ENCODE assay signal across 23 cellular contexts in the genomic region with DNA sequence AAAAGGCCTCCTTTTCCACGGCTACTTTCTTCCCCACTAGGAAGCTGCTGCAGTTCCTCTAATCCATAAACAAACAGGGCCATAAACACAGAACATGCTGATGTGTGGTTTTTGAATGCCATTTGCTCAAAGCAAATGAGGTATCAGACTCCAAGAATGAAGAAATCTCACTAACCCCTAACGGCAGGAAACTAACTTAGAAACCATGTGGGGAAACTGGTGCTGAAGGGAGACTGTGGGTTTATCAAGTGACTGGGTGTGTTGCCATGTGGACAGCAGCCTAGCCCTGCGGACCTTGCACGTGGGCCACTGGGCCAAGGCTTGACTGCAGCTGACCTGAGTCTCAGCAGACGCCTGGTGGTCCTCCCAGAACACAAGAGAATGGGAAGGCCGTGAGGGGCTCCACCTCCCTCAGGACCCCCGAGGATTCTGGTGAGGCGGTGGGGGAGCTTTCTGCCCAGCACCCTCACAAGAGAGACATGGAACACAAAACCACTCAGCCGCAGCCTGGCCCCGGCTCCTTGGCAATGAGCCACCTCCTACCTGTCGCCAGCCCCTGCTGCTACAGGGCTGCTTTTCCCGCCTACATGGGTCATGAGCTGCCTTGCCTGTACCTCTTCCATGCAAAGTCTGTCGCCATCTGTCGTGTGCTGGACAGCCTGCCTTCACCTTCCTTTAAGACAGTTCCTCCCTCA. TPM values are rescaled to one million over a fixed set of nuclear protein-coding genes. Genes with fewer than 3 reads are reported as not detected.
DNase-seq lines count a peak whose midpoint lies in the region; TF ChIP-seq lines count a peak whose summit lies in the region.
"Had no signal": no experiment of that assay in that cellular context is flagged by ENCODE, and none has a peak within 500 bp of the region (broad histone marks: within the 10 kb centered on the region; RNA-seq: fewer than 3 reads in every experiment).

No MANE protein-coding gene starts in this region.

- H3K9me3 ChIP-seq in WERI-Rb-1 (ENCODE audit: severe bottlenecking): peaks cover 22% of the 10 kb centered on the region
- H3K9me3 ChIP-seq in mesenchymal stem cell (ENCODE audit: control insufficient read depth, low read length): no peaks in the 10 kb centered on the region
- H3K9me3 ChIP-seq in BE2C: no peaks in the 10 kb centered on the region

- peaks cover under 1% of the 10 kb centered on the region; the same call in 1 of the 2 replicates for H3K4me1 Mint-ChIP-seq in HFFc6 (ENCODE audit: low read depth)
- H3K4me1 Mint-ChIP-seq: activated B cell treated with CpG ODN at 0.5 μM for 24 hours; activated T-helper 17 cell treated with anti-CD3 and anti-CD28 coated beads, Interleukin-2, amount 50 U/mL, for 72 hours; CD14-positive monocyte; nephron had no signal

- H2BK15ac ChIP-seq in mesenchymal stem cell (ENCODE audit: low read depth, poor library complexity, severe bottlenecking): no peak overlapping the region

- DNase-seq in DMS79 treated with DMSO at 0.1 percent for 48 hours (lab: John Stamatoyannopoulos, UW) (peak; percentile 75), HFFc6 (peak; percentile 25), WERI-Rb-1 (peak; percentile 59), mesenchymal stem cell (peak; percentile 94), BE2C (no peak)
- DNase-seq in stimulated activated CD4-positive, alpha-beta T cell treated with anti-CD3 and anti-CD28 coated beads, Interleukin-4, amount 100 ng/mL, for 4 hours: no peak
- DNase-seq in activated naive CD4-positive, alpha-beta T cell treated with Interleukin-2 at 50 U/mL for 16 hours: no peak
- DNase-seq: activated B cell treated with CpG ODN at 0.5 μM for 24 hours; activated CD8-positive, alpha-beta T cell treated with anti-CD3 and anti-CD28 coated beads, Interleukin-2, amount 10 ng/mL, durations not matched to agents 7 days and 5 days; DMS153; heart left ventricle; islet precursor cell; mesendoderm; NCI-H2081; stimulated activated naive CD4-positive, alpha-beta T cell; trophoblast cell had no signal

- H3K36me3 ChIP-seq in WERI-Rb-1: no peaks in the 10 kb centered on the region
- H3K36me3 ChIP-seq in mesenchymal stem cell (ENCODE audit: control insufficient read depth in 1 of 2, insufficient read depth in 2 of 2, low read depth in 1 of 2, low read length in 2 of 2): no peaks in the 10 kb centered on the region
- H3K36me3 ChIP-seq in BE2C: no peaks in the 10 kb centered on the region
- H3K36me3 ChIP-seq: heart left ventricle had no signal

- no peak overlapping the region for H2BK5ac ChIP-seq in mesenchymal stem cell (ENCODE audit: low read depth, low read length, poor library complexity, severe bottlenecking)

- TF ChIP-seq CTCF in HFFc6 (IDR thresholded peaks at IDR 0.05): no peak
- 0 out of 2 replicates have a peak, but pooled peaks have one; percentile 22 for TF ChIP-seq CTCF in WERI-Rb-1 (IDR thresholded peaks at IDR 0.05; ENCODE audit: low read depth, low read length)
- no peak for TF ChIP-seq CTCF in BE2C (IDR thresholded peaks at IDR 0.05; ENCODE audit: low read depth, low read length)

- no peaks in the 10 kb centered on the region; the same call in 1 of the 2 replicates for H3K9me3 Mint-ChIP-seq in HFFc6

- H2AFZ ChIP-seq in mesenchymal stem cell (ENCODE audit: low read depth, low read length): no peak overlapping the region

- H3K4me3 Mint-ChIP-seq in HFFc6: no peak overlapping the region
- H3K4me3 Mint-ChIP-seq: activated B cell treated with CpG ODN at 0.5 μM for 24 hours; activated CD8-positive, alpha-beta T cell treated with anti-CD3 and anti-CD28 coated beads, Interleukin-2, amount 10 ng/mL, durations not matched to agents 7 days and 5 days; activated T-helper 17 cell treated with anti-CD3 and anti-CD28 coated beads, Interleukin-2, amount 50 U/mL, for 72 hours; CD14-positive monocyte; nephron had no signal

- H3K4me1 ChIP-seq in mesenchymal stem cell (ENCODE audit: control insufficient read depth, insufficient read depth, low read depth, low read length) (peaks cover 1% of the 10 kb centered on the region), BE2C (no peaks in the 10 kb centered on the region)
- H3K4me1 ChIP-seq: heart left ventricle had no signal

- H4K8ac ChIP-seq in mesenchymal stem cell (ENCODE audit: low read length): no peak overlapping the region

- H3K27ac Mint-ChIP-seq in HFFc6: no peak overlapping the region
- H3K27ac Mint-ChIP-seq: activated B cell treated with CpG ODN at 0.5 μM for 24 hours; activated CD8-positive, alpha-beta T cell treated with anti-CD3 and anti-CD28 coated beads, Interleukin-2, amount 10 ng/mL, durations not matched to agents 7 days and 5 days; activated T-helper 17 cell treated with anti-CD3 and anti-CD28 coated beads, Interleukin-2, amount 50 U/mL, for 72 hours; CD14-positive monocyte; nephron had no signal

- no peaks in the 10 kb centered on the region for H3K36me3 Mint-ChIP-seq in HFFc6 (ENCODE audit: low read depth)
- H3K36me3 Mint-ChIP-seq: CD14-positive monocyte had no signal

- H3K4me2 ChIP-seq in mesenchymal stem cell (ENCODE audit: low read length, poor library complexity, severe bottlenecking): no peak overlapping the region

- H3K79me1 ChIP-seq in mesenchymal stem cell (replicated peaks; ENCODE audit: low read length, poor library complexity, severe bottlenecking): no peaks in the 10 kb centered on the region

- H3K23ac ChIP-seq in mesenchymal stem cell (ENCODE audit: low read length in 2 of 2): no peak overlapping the region

- H4K91ac ChIP-seq in mesenchymal stem cell (ENCODE audit: low read length): no peak overlapping the region

- H3K18ac ChIP-seq in mesenchymal stem cell (ENCODE audit: low read depth in 1 of 2, low read length in 2 of 2): peak overlapping the region; percentile 25 to 42

- H3K14ac ChIP-seq in mesenchymal stem cell (ENCODE audit: low read length in 2 of 2): peak overlapping the region in 1 of 2 experiments; percentile 37

- WGBS in mesenchymal stem cell: 86% methylated on average over 12 of the region's 14 CpGs

- no peak overlapping the region for H3K4ac ChIP-seq in mesenchymal stem cell (ENCODE audit: low read depth in 1 of 2, low read length in 2 of 2)

- no peak overlapping the region for H3K27ac ChIP-seq in WERI-Rb-1
- no peak overlapping the region for H3K27ac ChIP-seq in mesenchymal stem cell (ENCODE audit: low read length, poor library complexity, severe bottlenecking)
- H3K27ac ChIP-seq: heart left ventricle had no signal

- H3K9ac ChIP-seq in mesenchymal stem cell (ENCODE audit: low read length): no peak overlapping the region

- H3K27me3 ChIP-seq in WERI-Rb-1 (ENCODE audit: insufficient read depth, low read depth, severe bottlenecking) (no peaks in the 10 kb centered on the region), mesenchymal stem cell (ENCODE audit: control insufficient read depth in 1 of 2, insufficient read depth in 1 of 2, low read length in 2 of 2) (peaks cover 0 to 14% of the 10 kb centered on the region in 2 experiments), BE2C (no peaks in the 10 kb centered on the region)
- H3K27me3 ChIP-seq: heart left ventricle had no signal

- H3K4me3 ChIP-seq in WERI-Rb-1 (ENCODE audit: low read depth, low read length) (no peak overlapping the region), mesenchymal stem cell (ENCODE audit: insufficient read depth in 1 of 2, low read depth in 1 of 2, low read length in 2 of 2) (no peak overlapping the region), BE2C (ENCODE audit: low read depth, low read length) (no peak overlapping the region)
- H3K4me3 ChIP-seq: heart left ventricle had no signal

- H2BK12ac ChIP-seq in mesenchymal stem cell (ENCODE audit: low read length in 2 of 2): peak overlapping the region; percentile 23 to 49

- no peak overlapping the region for H2BK120ac ChIP-seq in mesenchymal stem cell (ENCODE audit: low read depth, low read length)

- peaks cover 16% of the 10 kb centered on the region for H3K27me3 Mint-ChIP-seq in HFFc6 (ENCODE audit: insufficient read depth)

- H2AK5ac ChIP-seq in mesenchymal stem cell (ENCODE audit: low read length, severe bottlenecking): no peak overlapping the region

RNA-seq across cellular contexts. Expression of a gene that starts 10.6 kb away (rescaled TPM):
- not detected for total RNA-seq in HFFc6 (2021; fragmentation: NEBNext Ultra II Directional; extraction: Animal tissue kit (Norgen Biotek cat#: 25700))
- not detected for polyA plus RNA-seq in mesenchymal stem cell (2013, experiment 1 of 2)
- polyA plus RNA-seq in mesenchymal stem cell (2013, experiment 2 of 2): not detected
- polyA plus RNA-seq in BE2C (2012; ENCODE audit: insufficient read depth, insufficient read length, low read depth): 0.25 TPM
- total RNA-seq: activated B cell treated with CpG ODN at 0.5 μM for 24 hours; activated CD8-positive, alpha-beta T cell treated with anti-CD3 and anti-CD28 coated beads, Interleukin-2, amount 10 ng/mL, durations not matched to agents 7 days and 5 days; activated T-helper 17 cell treated with anti-CD3 and anti-CD28 coated beads, Interleukin-2, amount 50 U/mL, for 72 hours; bronchial epithelial cell; dermis microvascular lymphatic vessel endothelial cell; heart left ventricle; M059J; T-helper 1 cell treated with Interleukin-12 subunit alpha and Interleukin-12 subunit beta and Interleukin-4 antibody, amounts not matched to agents 30 ng/mL and 1 ng/mL, for 36 hours had no signal
- polyA plus RNA-seq: CD14-positive monocyte, heart left ventricle had no signal

Comparison
In these comparisons a context has a peak if more than half of its experiments do, and no peak if none do; other contexts are left out.
1. DNase-seq: peak in DMS79 treated with DMSO at 0.1 percent for 48 hours (single experiment), HFFc6 (single experiment), WERI-Rb-1 (single experiment) and mesenchymal stem cell (single experiment); none in stimulated activated CD4-positive, alpha-beta T cell treated with anti-CD3 and anti-CD28 coated beads, Interleukin-4, amount 100 ng/mL, for 4 hours (0 of 2), activated naive CD4-positive, alpha-beta T cell treated with Interleukin-2 at 50 U/mL for 16 hours (single experiment) and BE2C (single experiment).